In genomic region chr15:93025625-93025982, GRCh38 we compare ENCODE assay signal across 1 cellular context.
TF ChIP-seq lines count a peak whose summit lies in the region.

No MANE protein-coding gene starts in this region.

TF ChIP-seq in HCT116, 20 proteins besides CTCF, POLR2A, EP300 and RAD21 (continued from another document):
- TF ChIP-seq REST (IDR thresholded peaks at IDR 0.05; ENCODE audit: low read depth) = no peak
TF ChIP-seq in HCT116: peak in this region for 0.
